Comparison of ENCODE assay signal across 31 cellular contexts in the genomic region with DNA sequence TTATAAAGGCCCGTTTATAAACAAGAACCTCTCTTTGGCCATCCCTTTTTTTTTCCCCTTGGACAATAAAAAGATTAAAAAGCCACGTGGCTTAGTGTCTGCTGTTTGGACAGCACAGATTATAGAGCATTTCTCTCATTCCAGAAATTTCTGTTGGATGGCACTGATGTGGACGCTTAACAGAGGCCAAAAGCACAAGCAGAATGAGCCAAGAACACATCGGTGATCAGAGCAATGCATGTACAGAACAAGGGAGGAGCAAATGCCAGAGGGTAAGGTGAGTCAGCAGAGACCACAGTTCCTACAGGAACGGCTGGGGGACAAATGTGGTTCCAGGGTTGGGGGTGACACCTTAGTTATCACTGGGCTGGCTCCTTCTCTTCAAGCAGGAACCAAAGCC. TPM values are rescaled to one million over a fixed set of nuclear protein-coding genes. Genes with fewer than 3 reads are reported as not detected.
DNase-seq lines count a peak whose midpoint lies in the region; ATAC-seq and TF ChIP-seq lines count a peak whose summit lies in the region.
"Had no signal": no experiment of that assay in that cellular context is flagged by ENCODE, and none has a peak within 500 bp of the region (broad histone marks: within the 10 kb centered on the region; RNA-seq: fewer than 3 reads in every experiment).

No MANE protein-coding gene starts in this region.

- H3K36me3 Mint-ChIP-seq in chondrocyte (ENCODE audit: low read depth) (no peaks in the 10 kb centered on the region), mesothelial cell of epicardium (no peaks in the 10 kb centered on the region), Calu3 (ENCODE audit: insufficient read depth, unreplicated experiment) (no peaks in the 10 kb centered on the region)
- H3K36me3 Mint-ChIP-seq: activated naive CD4-positive, alpha-beta T cell treated with anti-CD3 and anti-CD28 coated beads, Interleukin-2, amount 10 ng/mL, durations not matched to agents 7 days and 5 days had no signal

- H3K27ac Mint-ChIP-seq in chondrocyte (ENCODE audit: unreplicated experiment) (peak overlapping the region; percentile 14), mesothelial cell of epicardium (peak overlapping the region; percentile 32), Calu3 (ENCODE audit: unreplicated experiment) (no peak overlapping the region)
- H3K27ac Mint-ChIP-seq: activated CD8-positive, alpha-beta T cell treated with anti-CD3 and anti-CD28 coated beads, Interleukin-2, amount 10 ng/mL, durations not matched to agents 7 days and 5 days; activated naive CD4-positive, alpha-beta T cell treated with anti-CD3 and anti-CD28 coated beads, Interleukin-2, amount 10 ng/mL, durations not matched to agents 7 days and 5 days; activated T-helper 17 cell treated with anti-CD3 and anti-CD28 coated beads, Interleukin-2, amount 50 U/mL, for 72 hours; CD4-positive, alpha-beta T cell; stimulated activated naive CD8-positive, alpha-beta T cell treated with anti-CD3 and anti-CD28 coated beads, Interleukin-15, amount 100 ng/mL, for 72 hours had no signal

- ATAC-seq in HG02981 (IDR thresholded peaks at IDR 0.05; ENCODE audit: unreplicated experiment) (no peak), HG03025 (IDR thresholded peaks at IDR 0.05; ENCODE audit: low FRiP score, unreplicated experiment) (no peak)
- ATAC-seq: activated CD8-positive, alpha-beta T cell treated with anti-CD3 and anti-CD28 coated beads, Interleukin-2, amount 10 ng/mL, durations not matched to agents 7 days and 5 days; GM12878; Panc1; stimulated activated naive CD8-positive, alpha-beta T cell treated with anti-CD3 and anti-CD28 coated beads, Interleukin-15, amount 100 ng/mL, for 72 hours had no signal

- H3K27me3 Mint-ChIP-seq in chondrocyte (ENCODE audit: low read depth): peaks cover 5% of the 10 kb centered on the region
- no peaks in the 10 kb centered on the region for H3K27me3 Mint-ChIP-seq in mesothelial cell of epicardium (ENCODE audit: low read depth)
- H3K27me3 Mint-ChIP-seq in Calu3 (ENCODE audit: unreplicated experiment): peaks cover 70% of the 10 kb centered on the region
- H3K27me3 Mint-ChIP-seq: activated T-helper 17 cell treated with anti-CD3 and anti-CD28 coated beads, Interleukin-2, amount 50 U/mL, for 72 hours had no signal

- BruUV-seq in Calu3 (replicated peaks; lab: Mats Ljungman, UMichigan): no TSS peak

- intact Hi-C loops in Calu3 (cut with micrococcal nuclease; ENCODE audit: unreplicated experiment): no loop called here

- H3K4me1 Mint-ChIP-seq in chondrocyte (ENCODE audit: low read depth) (peaks cover 8% of the 10 kb centered on the region), mesothelial cell of epicardium (peaks cover 29% of the 10 kb centered on the region), Calu3 (ENCODE audit: low read depth, unreplicated experiment) (no peaks in the 10 kb centered on the region)

- H3K4me3 Mint-ChIP-seq in chondrocyte (ENCODE audit: unreplicated experiment): no peak overlapping the region
- no peak overlapping the region for H3K4me3 Mint-ChIP-seq in mesothelial cell of epicardium
- no peak overlapping the region for H3K4me3 Mint-ChIP-seq in Calu3 (ENCODE audit: low read depth, unreplicated experiment)
- H3K4me3 Mint-ChIP-seq: activated CD8-positive, alpha-beta T cell treated with anti-CD3 and anti-CD28 coated beads, Interleukin-2, amount 10 ng/mL, durations not matched to agents 7 days and 5 days; activated naive CD4-positive, alpha-beta T cell treated with anti-CD3 and anti-CD28 coated beads, Interleukin-2, amount 10 ng/mL, durations not matched to agents 7 days and 5 days; activated T-helper 17 cell treated with anti-CD3 and anti-CD28 coated beads, Interleukin-2, amount 50 U/mL, for 72 hours; CD4-positive, alpha-beta T cell; stimulated activated naive CD8-positive, alpha-beta T cell treated with anti-CD3 and anti-CD28 coated beads, Interleukin-15, amount 100 ng/mL, for 72 hours had no signal

- TF ChIP-seq CTCF in chondrocyte (IDR thresholded peaks at IDR 0.05) (no peak), mesothelial cell of epicardium (IDR thresholded peaks at IDR 0.05; ENCODE audit: unreplicated experiment) (no peak), Calu3 (IDR thresholded peaks at IDR 0.05; ENCODE audit: unreplicated experiment) (no peak)

- peaks cover 4% of the 10 kb centered on the region for H3K9me3 Mint-ChIP-seq in chondrocyte (ENCODE audit: low read depth)
- H3K9me3 Mint-ChIP-seq in mesothelial cell of epicardium: peaks cover 11% of the 10 kb centered on the region
- no peaks in the 10 kb centered on the region for H3K9me3 Mint-ChIP-seq in Calu3 (ENCODE audit: low read depth, unreplicated experiment)
- H3K9me3 Mint-ChIP-seq: activated naive CD4-positive, alpha-beta T cell treated with anti-CD3 and anti-CD28 coated beads, Interleukin-2, amount 10 ng/mL, durations not matched to agents 7 days and 5 days; activated T-helper 17 cell treated with anti-CD3 and anti-CD28 coated beads, Interleukin-2, amount 50 U/mL, for 72 hours; CD4-positive, alpha-beta T cell; stimulated activated naive CD8-positive, alpha-beta T cell treated with anti-CD3 and anti-CD28 coated beads, Interleukin-15, amount 100 ng/mL, for 72 hours had no signal

- CTCF ChIA-PET in Calu3 (lab: Charles Lee): no interaction called here

- DNase-seq in AG20443 (ENCODE audit: low spot score) (peak; percentile 25), LHCN-M2 (ENCODE audit: low read depth) (peak; percentile 8), chondrocyte (ENCODE audit: low spot score) (no peak), mesothelial cell of epicardium (ENCODE audit: low spot score in 2 of 2, unreplicated experiment in 2 of 2) (no peak), Calu3 (no peak), anterior cingulate cortex (lab: John Stamatoyannopoulos, UW) (no peak)
- DNase-seq: activated CD4-positive, alpha-beta T cell treated with anti-CD3 and anti-CD28 coated beads for 4 hours; activated CD8-positive, alpha-beta T cell treated with anti-CD3 and anti-CD28 coated beads, Interleukin-2, amount 10 ng/mL, durations not matched to agents 7 days and 5 days; activated naive CD4-positive, alpha-beta T cell treated with anti-CD3 and anti-CD28 coated beads, Interleukin-2, amount 10 ng/mL, durations not matched to agents 7 days and 5 days; AML-193; amniotic stem cell; CD4-positive, alpha-beta T cell; central memory CD4-positive, alpha-beta T cell; dermis blood vessel endothelial cell; DMS 273 treated with DMSO at 0.1 percent for 48 hours; EL; H7; Kasumi-1; NCI-H1436 treated with DMSO at 0.1 percent for 48 hours; NCI-H748 treated with DMSO at 0.1 percent for 48 hours; SIG-M5; stimulated activated CD4-positive, alpha-beta T cell treated with anti-CD3 and anti-CD28 coated beads, Interleukin-1b, Interleukin-23, amount 100 ng/mL, for 48 hours; stimulated activated naive CD8-positive, alpha-beta T cell treated with anti-CD3 and anti-CD28 coated beads, Interleukin-15, amount 100 ng/mL, for 72 hours; T1000; uterus; WERI-Rb-1 had no signal

RNA-seq across cellular contexts. Expression of a gene that starts 30.3 kb away (rescaled TPM):
- total RNA-seq in LHCN-M2 (2014; rRNA removed) (530 and 569 TPM in 2 replicates), chondrocyte (487 to 677 TPM (median 488 TPM) in 3 replicates), mesothelial cell of epicardium (534 to 545 TPM (median 537 TPM) in 3 replicates), Calu3 (2022) (252 and 258 TPM in 2 replicates)
- polyA plus RNA-seq in LHCN-M2 (2012): 290 TPM

Comparison
In these comparisons a context has a peak if more than half of its experiments do, and no peak if none do; other contexts are left out.
1. DNase-seq: peak in AG20443 (single experiment) and LHCN-M2 (single experiment); none in chondrocyte (single experiment), mesothelial cell of epicardium (0 of 2), Calu3 (single experiment) and anterior cingulate cortex (0 of 58).